Comparison of ENCODE assay signal across 30 cellular contexts in the genomic region with DNA sequence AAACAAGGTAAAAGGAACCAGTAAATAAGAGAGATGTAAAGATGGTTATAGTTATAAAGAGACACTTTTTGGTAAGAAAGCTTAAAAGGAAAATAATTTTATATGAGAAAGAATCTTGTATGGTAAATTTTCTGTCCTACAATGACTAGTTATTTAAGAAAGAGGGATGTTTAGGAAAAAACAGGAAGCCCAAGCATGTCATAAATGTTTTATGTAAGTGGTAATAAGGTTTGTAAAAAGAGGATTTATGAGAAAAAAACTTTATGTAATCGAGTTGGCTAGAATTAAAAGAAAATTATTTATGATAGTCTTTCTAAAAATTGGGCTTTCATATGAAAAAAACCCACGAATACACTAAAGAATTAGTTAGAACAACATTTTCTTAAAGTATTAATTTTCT. TPM values are rescaled to one million over a fixed set of nuclear protein-coding genes. Genes with fewer than 3 reads are reported as not detected.
"Had no signal": no experiment of that assay in that cellular context is flagged by ENCODE, and none has a peak within 500 bp of the region (broad histone marks: within the 10 kb centered on the region; RNA-seq: fewer than 3 reads in every experiment).

No MANE protein-coding gene starts in this region.

- H3K27ac ChIP-seq: ascending aorta, body of pancreas had no signal

- H3K36me3 ChIP-seq: ascending aorta, MG63 had no signal

- DNase-seq: activated CD4-positive, alpha-beta T cell treated with anti-CD3 and anti-CD28 coated beads for 48 hours; activated CD4-positive, alpha-beta T cell treated with anti-CD3 and anti-CD28 coated beads, Interleukin-2, amount 50 U/mL, for 4 hours; activated CD4-positive, CD25-positive, alpha-beta regulatory T cell treated with anti-CD3 and anti-CD28 coated beads, Interleukin-2, amount 50 U/mL, for 72 hours; activated CD8-positive, alpha-beta memory T cell treated with anti-CD3 and anti-CD28 coated beads, Interleukin-2, amount 10 ng/mL, durations not matched to agents 7 days and 5 days; activated CD8-positive, alpha-beta T cell treated with anti-CD3 and anti-CD28 coated beads, Interleukin-2, amount 10 ng/mL, durations not matched to agents 7 days and 5 days; activated effector memory CD4-positive, alpha-beta T cell treated with Interleukin-2 at 50 U/mL for 16 hours; activated naive CD4-positive, alpha-beta T cell; activated T-cell treated with anti-CD3 and anti-CD28 coated beads, Interleukin-2, amount 50 U/mL, for 24 hours; body of pancreas; central memory CD4-positive, alpha-beta T cell; MG63; MV-4-11; NCI-H1092 treated with DMSO at 0.1 percent for 48 hours; NCI-H1417 treated with DMSO at 0.1 percent for 48 hours; NCI-H1694; NCI-H2029; NCI-H345; NCI-H510A; NCI-H526 treated with DMSO at 0.1 percent for 48 hours; NCI-H82; NK-92 treated with Interleukin-12 subunit alpha and Interleukin-12 subunit beta, amount 100 ng/mL, for 24 hours; SIG-M5; T-helper 17 cell; T-helper 9 cell had no signal

- ATAC-seq: activated CD8-positive, alpha-beta memory T cell treated with anti-CD3 and anti-CD28 coated beads, Interleukin-2, amount 10 ng/mL, durations not matched to agents 7 days and 5 days; activated CD8-positive, alpha-beta T cell treated with anti-CD3 and anti-CD28 coated beads, Interleukin-2, amount 10 ng/mL, durations not matched to agents 7 days and 5 days; body of pancreas; T-helper 17 cell; WTC11 had no signal

- H3K4me3 ChIP-seq: ascending aorta, body of pancreas, MG63 had no signal

- H3K9me3 ChIP-seq: ascending aorta, body of pancreas, MG63 had no signal

- H3K27me3 ChIP-seq: ascending aorta, body of pancreas, MG63 had no signal

- FAIRE-seq: bronchial epithelial cell had no signal

- H3K4me1 ChIP-seq: ascending aorta, body of pancreas had no signal

RNA-seq across cellular contexts. Expression of a gene that starts 40.1 kb away (rescaled TPM):
- total RNA-seq: activated CD8-positive, alpha-beta memory T cell treated with anti-CD3 and anti-CD28 coated beads, Interleukin-2, amount 10 ng/mL, durations not matched to agents 7 days and 5 days; activated CD8-positive, alpha-beta T cell treated with anti-CD3 and anti-CD28 coated beads, Interleukin-2, amount 10 ng/mL, durations not matched to agents 7 days and 5 days; activated T-helper 1 cell treated with anti-CD3 and anti-CD28 coated beads, Interleukin-12 subunit alpha, Interleukin-12 subunit beta, Interleukin-2, Interleukin-4 antibody, amounts not matched to agents 30 ng/mL and 10 ng/mL and 1 ng/mL, durations not matched to agents 14 hours and 24 hours and 36 hours; ascending aorta; body of pancreas; chondrocyte; RPMI7951; T-helper 17 cell had no signal
